In genomic region chr13:33218426-33218825, GRCh38 we compare ENCODE assay signal across 2 cellular contexts.
TF ChIP-seq lines count a peak whose summit lies in the region.

No MANE protein-coding gene starts in this region.

TF ChIP-seq in IMR-90, 13 proteins besides CTCF, POLR2A, EP300 and RAD21 (continued from another document):
- no peak for TF ChIP-seq SMC3 (IDR thresholded peaks at IDR 0.05; ENCODE audit: low read depth, low read length)
TF ChIP-seq in IMR-90: peak in this region for 0.

TF ChIP-seq in SK-N-SH, 30 proteins besides CTCF, POLR2A, EP300 and RAD21 (continued from another document):
- TF ChIP-seq JUND (IDR thresholded peaks at IDR 0.05): no peak
- TF ChIP-seq MAX (IDR thresholded peaks at IDR 0.05; ENCODE audit: low read depth): no peak
- TF ChIP-seq SMC3 (IDR thresholded peaks at IDR 0.05; ENCODE audit: low read depth, low read length): no peak
- no peak for TF ChIP-seq RFX5 (IDR thresholded peaks at IDR 0.05; ENCODE audit: low read length)
- TF ChIP-seq TAF1 (IDR thresholded peaks at IDR 0.05; ENCODE audit: borderline replicate concordance, low read depth, low read length): no peak
- TF ChIP-seq FOXJ3 (CRISPR knock-in tag; IDR thresholded peaks at IDR 0.05): no peak
